Comparison of ENCODE assay signal across 14 cellular contexts in the genomic region with DNA sequence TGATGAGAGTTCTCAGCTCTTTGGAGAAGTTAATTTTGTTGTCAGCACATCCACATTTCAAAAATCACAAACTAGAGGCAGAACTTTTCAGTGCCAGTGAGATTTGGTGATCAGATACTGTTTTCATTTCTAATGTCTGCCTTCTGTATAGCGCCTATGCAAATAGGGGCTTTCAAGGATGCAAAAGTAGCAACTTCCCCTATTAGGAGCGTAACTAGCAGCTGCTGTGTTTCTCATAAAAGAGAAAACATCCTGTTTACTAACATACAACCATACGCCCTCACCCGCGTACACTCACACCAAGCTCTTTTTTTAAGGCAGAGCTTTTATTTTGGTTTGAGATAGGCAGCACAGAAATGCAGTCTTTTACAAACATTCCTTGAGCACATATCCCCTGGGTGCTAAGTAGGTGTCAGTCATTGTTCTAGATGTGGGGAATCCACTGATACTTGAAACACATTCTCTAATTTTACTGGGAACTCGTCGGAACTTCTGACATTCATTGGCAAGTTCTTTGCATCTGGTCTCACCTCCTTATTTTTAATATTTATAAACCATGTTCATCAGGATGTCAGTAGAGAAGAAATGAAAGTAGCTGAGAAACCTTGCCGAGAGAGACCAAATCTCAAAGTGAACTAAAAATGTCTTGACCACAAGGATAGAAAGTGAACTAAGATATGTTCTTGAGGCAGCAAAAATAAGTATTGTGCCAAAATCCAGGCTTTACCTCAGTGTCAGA.
DNase-seq lines count a peak whose midpoint lies in the region; ATAC-seq, FAIRE-seq and TF ChIP-seq lines count a peak whose summit lies in the region.
"Had no signal": no experiment of that assay in that cellular context is flagged by ENCODE, and none has a peak within 500 bp of the region (broad histone marks: within the 10 kb centered on the region; RNA-seq: fewer than 3 reads in every experiment).

No MANE protein-coding gene starts in this region.

- H3K4me1 Mint-ChIP-seq in IgD-negative memory B cell (peaks cover 5 to 17% (median 15%) of the 10 kb centered on the region in 3 donors), nephron (peaks cover 23% of the 10 kb centered on the region)

- peak; percentile 88 for ATAC-seq in GM19025 (IDR thresholded peaks at IDR 0.05; ENCODE audit: low read depth, unreplicated experiment)
- ATAC-seq in HG02763 (IDR thresholded peaks at IDR 0.05; ENCODE audit: unreplicated experiment), result peak; percentile 78
- ATAC-seq: activated CD8-positive, alpha-beta T cell treated with anti-CD3 and anti-CD28 coated beads for 36 hours had no signal

- H3K9me3 Mint-ChIP-seq in IgD-negative memory B cell, result peaks cover 0 to 6% (median 1%) of the 10 kb centered on the region in 3 donors
- no peaks in the 10 kb centered on the region for H3K9me3 Mint-ChIP-seq in nephron
- H3K9me3 Mint-ChIP-seq: activated CD8-positive, alpha-beta T cell treated with anti-CD3 and anti-CD28 coated beads for 36 hours had no signal

- TF ChIP-seq CTCF in nephron (IDR thresholded peaks at IDR 0.05; ENCODE audit: unreplicated experiment in 3 of 3), result no peak

- no peak for DNase-seq in epidermal melanocyte (ENCODE audit: insufficient read length, low spot score)
- DNase-seq in H4 (ENCODE audit: low spot score), result no peak
- no peak for DNase-seq in RCC 7860 (ENCODE audit: low spot score)
- no peak for DNase-seq in GM03348 (ENCODE audit: low spot score)
- DNase-seq: activated CD8-positive, alpha-beta T cell treated with anti-CD3 and anti-CD28 coated beads for 36 hours; NCI-H510A; stomach had no signal

- peaks cover 8% of the 10 kb centered on the region for H3K36me3 Mint-ChIP-seq in IgD-negative memory B cell
- peaks cover 4% of the 10 kb centered on the region for H3K36me3 Mint-ChIP-seq in nephron (ENCODE audit: low read depth)

- no peaks in the 10 kb centered on the region for H3K27me3 Mint-ChIP-seq in IgD-negative memory B cell
- no peaks in the 10 kb centered on the region for H3K27me3 Mint-ChIP-seq in nephron (ENCODE audit: low read depth)
- H3K27me3 Mint-ChIP-seq: activated CD8-positive, alpha-beta T cell treated with anti-CD3 and anti-CD28 coated beads for 36 hours had no signal

- FAIRE-seq in RCC 7860 (lab: Jason Lieb, UNC), result no peak
- FAIRE-seq: endometrium, GM19239, keratinocyte had no signal

- H3K4me3 Mint-ChIP-seq in IgD-negative memory B cell (peak overlapping the region; percentile 34 to 90 (median 78)), nephron (peak overlapping the region in 1 of 3 experiments; percentile 19)
- H3K4me3 Mint-ChIP-seq: activated CD8-positive, alpha-beta T cell treated with anti-CD3 and anti-CD28 coated beads for 36 hours had no signal

- peak overlapping the region; percentile 74 to 97 (median 90) for H3K27ac Mint-ChIP-seq in IgD-negative memory B cell
- peak overlapping the region; percentile 48 to 83 (median 53) for H3K27ac Mint-ChIP-seq in nephron
- H3K27ac Mint-ChIP-seq: activated CD8-positive, alpha-beta T cell treated with anti-CD3 and anti-CD28 coated beads for 36 hours had no signal
